Comparison of ENCODE assay signal across 7 cellular contexts in the genomic region with DNA sequence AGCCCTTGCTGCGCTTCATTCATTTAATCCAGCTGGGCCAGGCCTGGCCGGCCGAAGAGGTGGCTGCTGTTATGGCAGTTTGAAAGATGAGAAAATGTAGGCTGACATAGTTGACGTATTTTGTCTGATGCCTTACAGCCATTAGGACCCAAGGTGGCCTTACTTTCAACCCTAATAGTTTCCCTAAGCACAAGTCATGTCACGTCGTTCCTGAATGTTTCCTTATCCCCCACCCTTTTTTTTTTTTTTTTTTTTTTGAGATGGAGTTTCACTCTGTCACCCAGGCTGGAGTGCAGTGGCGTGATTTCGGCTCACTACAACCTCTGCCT. TPM values are rescaled to one million over a fixed set of nuclear protein-coding genes. Genes with fewer than 3 reads are reported as not detected.
A peak's percentile ranks its signal among the peaks of the same experiment; 100 is the strongest.
DNase-seq lines count a peak whose midpoint lies in the region; ATAC-seq lines count a peak whose summit lies in the region.

No MANE protein-coding gene starts in this region.

- H3K27ac Mint-ChIP-seq in activated CD8-positive, alpha-beta T cell treated with anti-CD3 and anti-CD28 coated beads, Interleukin-2, amount 10 ng/mL, durations not matched to agents 7 days and 5 days, result peak overlapping the region; percentile 97
- peak overlapping the region; percentile 95 for H3K27ac Mint-ChIP-seq in stimulated activated naive B cell treated with anti-CD40 and anti-IgM and Interleukin-4, amounts not matched to agents 10 μg/mL and 1 μg/mL and 100 μg/mL, for 72 hours

- H3K4me3 Mint-ChIP-seq in activated CD8-positive, alpha-beta T cell treated with anti-CD3 and anti-CD28 coated beads, Interleukin-2, amount 10 ng/mL, durations not matched to agents 7 days and 5 days, result peak overlapping the region; percentile 99
- peak overlapping the region; percentile 92 to 96 for H3K4me3 Mint-ChIP-seq in stimulated activated naive B cell treated with anti-CD40 and anti-IgM and Interleukin-4, amounts not matched to agents 10 μg/mL and 1 μg/mL and 100 μg/mL, for 72 hours

- CTCF ChIA-PET in activated CD8-positive, alpha-beta T cell treated with anti-CD3 and anti-CD28 coated beads, Interleukin-2, amount 10 ng/mL, durations not matched to agents 7 days and 5 days (lab: Charles Lee), result interaction anchor here (4.7 kb wide), 1 partner anchor 22 kb away, joined by 21 read pairs; no protein-coding TSS in a partner anchor

- peak; percentile 0 for ATAC-seq in HG02798 (IDR thresholded peaks at IDR 0.05; ENCODE audit: poor library complexity, unreplicated experiment)
- no peak for ATAC-seq in activated CD8-positive, alpha-beta T cell treated with anti-CD3 and anti-CD28 coated beads, Interleukin-2, amount 10 ng/mL, durations not matched to agents 7 days and 5 days
- ATAC-seq in stimulated activated naive B cell treated with anti-CD40 and anti-IgM and Interleukin-4, amounts not matched to agents 10 μg/mL and 1 μg/mL and 100 μg/mL, for 72 hours (replicated peaks), result no peak
- ATAC-seq in HG03520 (IDR thresholded peaks at IDR 0.05; ENCODE audit: unreplicated experiment), result no peak

- DNase-seq in activated CD8-positive, alpha-beta T cell treated with anti-CD3 and anti-CD28 coated beads, Interleukin-2, amount 10 ng/mL, durations not matched to agents 7 days and 5 days, result no peak
- DNase-seq in stimulated activated naive B cell treated with anti-CD40 and anti-IgM and Interleukin-4, amounts not matched to agents 10 μg/mL and 1 μg/mL and 100 μg/mL, for 72 hours, result no peak
- DNase-seq in NCI-H748 (lab: John Stamatoyannopoulos, UW; ENCODE audit: unreplicated experiment), result no peak
- no peak for DNase-seq in cerebellar cortex (ENCODE audit: low spot score)

- peaks cover 30% of the 10 kb centered on the region for H3K4me1 Mint-ChIP-seq in activated CD8-positive, alpha-beta T cell treated with anti-CD3 and anti-CD28 coated beads, Interleukin-2, amount 10 ng/mL, durations not matched to agents 7 days and 5 days (ENCODE audit: low read depth)
- H3K4me1 Mint-ChIP-seq in stimulated activated naive B cell treated with anti-CD40 and anti-IgM and Interleukin-4, amounts not matched to agents 10 μg/mL and 1 μg/mL and 100 μg/mL, for 72 hours, result peaks cover 19 to 32% of the 10 kb centered on the region in 2 donors

- H3K4me3 ChIP-seq in iPS-11a (ENCODE audit: low read depth, low read length), result peak overlapping the region; percentile 95

- no peaks in the 10 kb centered on the region for H3K9me3 Mint-ChIP-seq in activated CD8-positive, alpha-beta T cell treated with anti-CD3 and anti-CD28 coated beads, Interleukin-2, amount 10 ng/mL, durations not matched to agents 7 days and 5 days (ENCODE audit: insufficient read depth)
- H3K9me3 Mint-ChIP-seq in stimulated activated naive B cell treated with anti-CD40 and anti-IgM and Interleukin-4, amounts not matched to agents 10 μg/mL and 1 μg/mL and 100 μg/mL, for 72 hours, result no peaks in the 10 kb centered on the region

- peaks cover 22% of the 10 kb centered on the region for H3K36me3 Mint-ChIP-seq in activated CD8-positive, alpha-beta T cell treated with anti-CD3 and anti-CD28 coated beads, Interleukin-2, amount 10 ng/mL, durations not matched to agents 7 days and 5 days (ENCODE audit: low read depth)
- peaks cover 0 to 13% of the 10 kb centered on the region in 2 donors for H3K36me3 Mint-ChIP-seq in stimulated activated naive B cell treated with anti-CD40 and anti-IgM and Interleukin-4, amounts not matched to agents 10 μg/mL and 1 μg/mL and 100 μg/mL, for 72 hours

- H3K27me3 Mint-ChIP-seq in activated CD8-positive, alpha-beta T cell treated with anti-CD3 and anti-CD28 coated beads, Interleukin-2, amount 10 ng/mL, durations not matched to agents 7 days and 5 days (ENCODE audit: low read depth), result no peaks in the 10 kb centered on the region
- H3K27me3 Mint-ChIP-seq in stimulated activated naive B cell treated with anti-CD40 and anti-IgM and Interleukin-4, amounts not matched to agents 10 μg/mL and 1 μg/mL and 100 μg/mL, for 72 hours, result peaks cover 8 to 10% of the 10 kb centered on the region in 2 donors

- POLR2A ChIA-PET in activated CD8-positive, alpha-beta T cell treated with anti-CD3 and anti-CD28 coated beads, Interleukin-2, amount 10 ng/mL, durations not matched to agents 7 days and 5 days (lab: Charles Lee), result no interaction called here

RNA-seq across cellular contexts. Expression of a gene that starts 0.3 kb away (rescaled TPM):
- 10 to 100 TPM; 91.8 to 96.4 TPM for total RNA-seq in activated CD8-positive, alpha-beta T cell treated with anti-CD3 and anti-CD28 coated beads, Interleukin-2, amount 10 ng/mL, durations not matched to agents 7 days and 5 days

RNA-seq across cellular contexts. Expression of a gene that starts 49.9 kb away (rescaled TPM):
- 10 to 100 TPM in 1 of 2 experiments, 1 to 10 TPM in 1; 9.9 to 10.3 TPM for total RNA-seq in activated CD8-positive, alpha-beta T cell treated with anti-CD3 and anti-CD28 coated beads, Interleukin-2, amount 10 ng/mL, durations not matched to agents 7 days and 5 days
